In the genomic region with DNA sequence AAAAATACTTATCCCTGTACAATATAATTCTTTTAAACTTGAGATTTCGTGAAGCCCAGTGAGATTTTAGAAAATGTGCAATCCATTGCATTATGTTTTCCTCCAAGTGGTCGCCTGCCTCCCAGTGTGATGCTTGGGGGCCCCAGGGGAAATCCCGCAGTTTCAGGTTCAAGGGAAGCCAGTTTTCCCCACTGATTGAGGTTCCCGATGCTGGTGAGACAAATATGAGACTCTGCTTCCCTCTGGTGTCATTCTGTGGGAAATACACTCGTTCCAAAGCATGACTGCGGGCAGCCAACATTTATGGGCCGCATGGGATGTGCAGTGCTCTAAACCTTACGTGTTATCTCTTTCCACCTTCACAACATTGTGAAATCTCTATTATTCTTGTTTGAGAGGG, we compare ENCODE assay signal across 8 cellular contexts.
DNase-seq lines count a peak whose midpoint lies in the region; ATAC-seq and TF ChIP-seq lines count a peak whose summit lies in the region.

No MANE protein-coding gene starts in this region.

- TF ChIP-seq CTCF in PC-3 (conservative IDR thresholded peaks at IDR 0.05; ENCODE audit: low read depth, low read length) (peak; percentile 64), glutamatergic neuron (IDR thresholded peaks at IDR 0.05; ENCODE audit: partially characterized antibody, unreplicated experiment) (peak; percentile 69)

- H3K27me3 Mint-ChIP-seq in CD4-positive, alpha-beta memory T cell = no peaks in the 10 kb centered on the region
- no peaks in the 10 kb centered on the region for H3K27me3 Mint-ChIP-seq in activated naive CD8-positive, alpha-beta T cell
- H3K27me3 Mint-ChIP-seq in glutamatergic neuron (ENCODE audit: unreplicated experiment) = peaks cover 3% of the 10 kb centered on the region

- peaks cover 32 to 59% (median 49%) of the 10 kb centered on the region in 4 donors for H3K4me1 Mint-ChIP-seq in CD4-positive, alpha-beta memory T cell
- H3K4me1 Mint-ChIP-seq in activated naive CD8-positive, alpha-beta T cell (ENCODE audit: low read depth) = peaks cover 47% of the 10 kb centered on the region
- no peaks in the 10 kb centered on the region for H3K4me1 Mint-ChIP-seq in glutamatergic neuron (ENCODE audit: low read depth, unreplicated experiment)

- POLR2A ChIA-PET in CD4-positive, alpha-beta memory T cell (lab: Charles Lee; ENCODE audit: partially characterized antibody) = interaction anchor here (1.1 to 1.6 kb wide), 3 partner anchors 26 to 233 kb away, joined by 3 to 5 read pairs (median 4); no protein-coding TSS in a partner anchor
- POLR2A ChIA-PET in PC-3 (lab: Charles Lee; ENCODE audit: unreplicated experiment) = no interaction called here

- H3K27ac Mint-ChIP-seq in CD4-positive, alpha-beta memory T cell = peak overlapping the region in 5 of 7 donors; percentile 4 to 86 (median 59)
- no peak overlapping the region for H3K27ac Mint-ChIP-seq in activated naive CD8-positive, alpha-beta T cell
- H3K27ac Mint-ChIP-seq in glutamatergic neuron (ENCODE audit: unreplicated experiment) = no peak overlapping the region

- no peak overlapping the region for H3K9ac ChIP-seq in PC-3 (ENCODE audit: low read length)

- CTCF ChIA-PET in CD4-positive, alpha-beta memory T cell (lab: Charles Lee; ENCODE audit: partially characterized antibody) = interaction anchor here (0.6 to 9.1 kb wide), 19 partner anchors 10 to 475 kb away, joined by 3 to 176 read pairs (median 4); a partner anchor contains a TSS
- CTCF ChIA-PET in PC-3 (lab: Charles Lee) = no interaction called here

- peak overlapping the region in 4 of 8 donors; percentile 9 to 91 (median 47) for H3K4me3 Mint-ChIP-seq in CD4-positive, alpha-beta memory T cell
- peak overlapping the region; percentile 65 for H3K4me3 Mint-ChIP-seq in activated naive CD8-positive, alpha-beta T cell
- H3K4me3 Mint-ChIP-seq in glutamatergic neuron (ENCODE audit: unreplicated experiment) = no peak overlapping the region

- ATAC-seq in PC-3 = peak; percentile 62; the same call in 1 of the 2 replicates
- no peak for ATAC-seq in GM18909 (IDR thresholded peaks at IDR 0.05; ENCODE audit: poor library complexity, unreplicated experiment)
- ATAC-seq in GM19023 (IDR thresholded peaks at IDR 0.05; ENCODE audit: unreplicated experiment) = no peak

- no peaks in the 10 kb centered on the region for H3K9me2 ChIP-seq in PC-3 (replicated peaks; ENCODE audit: low read length)

- no peaks in the 10 kb centered on the region for H3K9me3 ChIP-seq in CD4-positive, alpha-beta memory T cell (ENCODE audit: control insufficient read depth in 1 of 2, low read length in 2 of 2)
- no peaks in the 10 kb centered on the region for H3K9me3 ChIP-seq in PC-3 (ENCODE audit: low read length)

- peaks cover 30% of the 10 kb centered on the region for H3K36me3 ChIP-seq in CD4-positive, alpha-beta memory T cell (ENCODE audit: insufficient read depth, low read length)
- H3K36me3 ChIP-seq in H7 (replicated peaks; ENCODE audit: control insufficient read depth, insufficient read depth, low read length) (no peaks in the 10 kb centered on the region), PC-3 (ENCODE audit: low read depth, low read length) (no peaks in the 10 kb centered on the region)

- no peaks in the 10 kb centered on the region for H3K27me3 ChIP-seq in CD4-positive, alpha-beta memory T cell (ENCODE audit: insufficient read depth, low read length)
- H3K27me3 ChIP-seq in H7 (ENCODE audit: control insufficient read depth, insufficient read depth, low read length) = no peaks in the 10 kb centered on the region
- H3K27me3 ChIP-seq in PC-3 (ENCODE audit: low read length) = no peaks in the 10 kb centered on the region

- H3K9me3 Mint-ChIP-seq in CD4-positive, alpha-beta memory T cell = peaks cover 0 to 7% (median 0%) of the 10 kb centered on the region in 8 donors
- no peaks in the 10 kb centered on the region for H3K9me3 Mint-ChIP-seq in activated naive CD8-positive, alpha-beta T cell (ENCODE audit: low read depth)
- peaks cover 4% of the 10 kb centered on the region for H3K9me3 Mint-ChIP-seq in glutamatergic neuron (ENCODE audit: unreplicated experiment)

- H3K27ac ChIP-seq in CD4-positive, alpha-beta memory T cell (ENCODE audit: low read depth, low read length) = no peak overlapping the region
- no peak overlapping the region for H3K27ac ChIP-seq in PC-3 (ENCODE audit: low read length)

- no peak overlapping the region for H3K4me3 ChIP-seq in CD4-positive, alpha-beta memory T cell (ENCODE audit: low read length in 2 of 2)
- H3K4me3 ChIP-seq in H7 (ENCODE audit: insufficient read depth, low read depth, low read length) (no peak overlapping the region), PC-3 (ENCODE audit: low read length) (no peak overlapping the region)

- no peaks in the 10 kb centered on the region for H3F3A ChIP-seq in PC-3 (ENCODE audit: low read length, unreplicated experiment)

- H3K4me2 ChIP-seq in PC-3 (ENCODE audit: low read length) = no peak overlapping the region

- H3K79me2 ChIP-seq in PC-3 (ENCODE audit: low read length) = no peaks in the 10 kb centered on the region

- H3K4me1 ChIP-seq in CD4-positive, alpha-beta memory T cell (ENCODE audit: insufficient read depth, low read length) = peaks cover 42% of the 10 kb centered on the region
- H3K4me1 ChIP-seq in PC-3 (ENCODE audit: insufficient read depth, low read length) = no peaks in the 10 kb centered on the region

- H4K20me1 ChIP-seq in PC-3 (ENCODE audit: low read length) = no peaks in the 10 kb centered on the region

- H3K36me3 Mint-ChIP-seq in CD4-positive, alpha-beta memory T cell = peaks cover 36 to 54% of the 10 kb centered on the region in 2 donors
- peaks cover 19% of the 10 kb centered on the region for H3K36me3 Mint-ChIP-seq in activated naive CD8-positive, alpha-beta T cell
- no peaks in the 10 kb centered on the region for H3K36me3 Mint-ChIP-seq in glutamatergic neuron (ENCODE audit: unreplicated experiment)

- peak in 4 of 5 donors; percentile 28 to 52 (median 34) for DNase-seq in CD4-positive, alpha-beta memory T cell
- DNase-seq in H7 = peak; percentile 82
- DNase-seq in PC-3 = peak; percentile 55
- DNase-seq in glutamatergic neuron = peak; percentile 66
- peak; percentile 53 for DNase-seq in putamen (ENCODE audit: low spot score)

- BruUV-seq in PC-3 (replicated peaks; lab: Mats Ljungman, UMichigan) = no TSS peak

- intact Hi-C loops in CD4-positive, alpha-beta memory T cell (cut with micrococcal nuclease) = loop anchor here (1.0 to 2.0 kb wide), 4 partner anchors 26 to 301 kb away; no protein-coding TSS in a partner anchor
- intact Hi-C loops in PC-3 (cut with micrococcal nuclease) = loop anchor here (1.0 to 5.0 kb wide), 3 partner anchors 233 to 359 kb away; a partner anchor contains a TSS

- H2AFZ ChIP-seq in PC-3 (ENCODE audit: low read length) = no peak overlapping the region

Comparison
In these comparisons a context has a peak if more than half of its experiments do, and no peak if none do; other contexts are left out.
1. H3K27ac Mint-ChIP-seq: peak in CD4-positive, alpha-beta memory T cell (5 of 7); none in activated naive CD8-positive, alpha-beta T cell (single experiment) and glutamatergic neuron (single experiment).
2. Peak in every context shown above with its lines, with median percentiles within 50 percentile points of each other: DNase-seq.